ENCODE assay signal across 15 cellular contexts in the genomic region with DNA sequence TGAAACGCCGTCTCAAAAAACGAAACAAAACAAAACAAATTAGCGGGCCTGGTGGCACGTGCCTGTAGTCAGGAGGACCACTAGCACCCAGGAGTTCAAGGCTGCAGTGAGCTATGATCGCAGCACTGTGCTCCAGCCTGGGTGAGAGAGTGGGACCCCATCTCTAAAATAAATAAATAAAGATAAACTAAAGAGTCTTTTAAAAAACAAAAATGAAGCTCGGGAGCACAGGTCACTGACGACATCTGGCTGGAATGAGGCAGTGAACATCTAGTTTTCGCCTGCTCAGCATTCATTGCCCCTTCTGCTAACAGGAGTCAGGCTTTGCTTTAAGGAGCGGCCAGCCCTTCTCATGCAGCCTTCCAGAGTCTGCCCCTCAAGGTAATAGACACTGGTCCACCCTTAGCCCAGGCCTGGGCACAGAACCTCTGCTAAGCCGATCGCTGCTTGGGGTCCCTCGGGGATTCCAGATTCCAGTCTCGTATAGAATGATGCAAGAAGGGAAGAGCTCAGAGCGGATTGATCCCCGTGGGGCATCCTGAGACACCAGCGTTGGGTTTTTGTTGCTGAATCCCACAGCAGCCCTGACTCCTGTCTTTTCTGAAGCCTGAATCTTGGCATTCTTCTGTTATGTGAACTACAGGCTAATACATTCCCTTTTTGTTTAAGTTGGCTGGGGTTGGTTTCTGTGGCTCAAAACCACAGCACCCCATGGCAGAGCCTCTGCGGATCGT. TPM values are rescaled to one million over a fixed set of nuclear protein-coding genes. Genes with fewer than 3 reads are reported as not detected.
DNase-seq lines count a peak whose midpoint lies in the region; ATAC-seq and TF ChIP-seq lines count a peak whose summit lies in the region.
"Had no signal": no experiment of that assay in that cellular context is flagged by ENCODE, and none has a peak within 500 bp of the region (broad histone marks: within the 10 kb centered on the region; RNA-seq: fewer than 3 reads in every experiment).

No MANE protein-coding gene starts in this region.

- H3K27ac Mint-ChIP-seq in osteocyte (ENCODE audit: unreplicated experiment), result peak overlapping the region; percentile 100
- H3K27ac Mint-ChIP-seq: natural killer cell; stimulated activated naive CD8-positive, alpha-beta T cell treated with anti-CD3 and anti-CD28 coated beads, Interleukin-15, amount 100 ng/mL, for 72 hours had no signal

- peak; percentile 84 for DNase-seq in AG09309 (ENCODE audit: low read depth)
- DNase-seq in MM.1S, result no peak
- no peak for DNase-seq in coronary artery (ENCODE audit: low spot score)
- peak; percentile 91 for DNase-seq in osteocyte (ENCODE audit: extremely low spot score, unreplicated experiment)
- no peak for DNase-seq in GM10248 (ENCODE audit: extremely low spot score)
- DNase-seq in DMS114 treated with DMSO at 0.1 percent for 48 hours (lab: John Stamatoyannopoulos, UW; ENCODE audit: unreplicated experiment), result no peak
- DNase-seq in anterior cingulate cortex (lab: John Stamatoyannopoulos, UW), result no peak
- DNase-seq: activated CD4-positive, alpha-beta T cell treated with anti-CD3 and anti-CD28 coated beads for 4 hours; activated gamma-delta T cell treated with Interleukin-2 at 50 U/mL for 16 hours; CD4-positive, alpha-beta memory T cell; natural killer cell; NCI-H510A treated with DMSO at 0.1 percent for 48 hours; SIG-M5; stimulated activated naive CD8-positive, alpha-beta T cell treated with anti-CD3 and anti-CD28 coated beads, Interleukin-15, amount 100 ng/mL, for 72 hours had no signal

- no peaks in the 10 kb centered on the region for H3K9me3 ChIP-seq in MM.1S (replicated peaks; ENCODE audit: insufficient read depth, low read length)

- no peaks in the 10 kb centered on the region for H3K36me3 Mint-ChIP-seq in osteocyte (ENCODE audit: unreplicated experiment)
- H3K36me3 Mint-ChIP-seq: CD4-positive, alpha-beta memory T cell; natural killer cell had no signal

- CTCF ChIA-PET in GM10248 (lab: Yijun Ruan, JAX), result interaction anchor here (0.9 to 1.3 kb wide), 3 partner anchors 8 to 124 kb away, joined by 3 to 4 read pairs (median 3); no protein-coding TSS in a partner anchor

- ATAC-seq in GM19455 (IDR thresholded peaks at IDR 0.05; ENCODE audit: unreplicated experiment), result no peak
- ATAC-seq: natural killer cell; stimulated activated naive CD8-positive, alpha-beta T cell treated with anti-CD3 and anti-CD28 coated beads, Interleukin-15, amount 100 ng/mL, for 72 hours had no signal

- H3K36me3 ChIP-seq in MM.1S (replicated peaks; ENCODE audit: insufficient read depth, low read length), result no peaks in the 10 kb centered on the region

- POLR2A ChIA-PET in GM10248 (lab: Yijun Ruan, JAX), result no interaction called here

- no peak overlapping the region for H2AFZ ChIP-seq in MM.1S (ENCODE audit: low read length)

- no peaks in the 10 kb centered on the region for H3K9me2 ChIP-seq in MM.1S (replicated peaks; ENCODE audit: insufficient read depth, low read length)

- H4K20me1 ChIP-seq in MM.1S (ENCODE audit: insufficient read depth, low read length), result no peaks in the 10 kb centered on the region

- H3K4me3 ChIP-seq in AG09309 (ENCODE audit: control insufficient read depth, low read depth, low read length), result no peak overlapping the region; the same call in 1 of the 2 replicates
- no peak overlapping the region for H3K4me3 ChIP-seq in MM.1S (ENCODE audit: low read length)
- peak overlapping the region; percentile 45 for H3K4me3 ChIP-seq in coronary artery

- no peaks in the 10 kb centered on the region for H3K79me2 ChIP-seq in MM.1S (ENCODE audit: low read length)

- peaks cover 56% of the 10 kb centered on the region for H3K4me1 Mint-ChIP-seq in osteocyte (ENCODE audit: unreplicated experiment)
- H3K4me1 Mint-ChIP-seq: CD4-positive, alpha-beta memory T cell; natural killer cell had no signal

- no peaks in the 10 kb centered on the region for H3K4me1 ChIP-seq in MM.1S (ENCODE audit: low read length)

- H3K27me3 Mint-ChIP-seq in osteocyte (ENCODE audit: unreplicated experiment), result no peaks in the 10 kb centered on the region
- H3K27me3 Mint-ChIP-seq: stimulated activated naive CD8-positive, alpha-beta T cell treated with anti-CD3 and anti-CD28 coated beads, Interleukin-15, amount 100 ng/mL, for 72 hours had no signal

- H3F3A ChIP-seq in MM.1S (ENCODE audit: insufficient read depth, low read length), result no peaks in the 10 kb centered on the region

- peak overlapping the region; percentile 25; the same call in 1 of the 2 replicates for H3K4me2 ChIP-seq in MM.1S (ENCODE audit: low read depth, low read length)

- H3K27ac ChIP-seq in MM.1S (ENCODE audit: low read length) (no peak overlapping the region), coronary artery (peak overlapping the region; percentile 78 to 93)

- no peaks in the 10 kb centered on the region for H3K9me3 Mint-ChIP-seq in osteocyte (ENCODE audit: unreplicated experiment)
- H3K9me3 Mint-ChIP-seq: natural killer cell had no signal

- no peaks in the 10 kb centered on the region for H3K27me3 ChIP-seq in MM.1S (replicated peaks; ENCODE audit: insufficient read depth, low read length)

- no peak for TF ChIP-seq CTCF in AG09309 (IDR thresholded peaks at IDR 0.05; ENCODE audit: control insufficient read depth, insufficient read depth, low read depth, low read length, missing control alignments)
- TF ChIP-seq CTCF in MM.1S (IDR thresholded peaks at IDR 0.05; ENCODE audit: low read length), result no peak
- no peak for TF ChIP-seq CTCF in coronary artery (IDR thresholded peaks at IDR 0.05)
- TF ChIP-seq CTCF in osteocyte (IDR thresholded peaks at IDR 0.05), result no peak
- TF ChIP-seq CTCF in GM10248 (IDR thresholded peaks at IDR 0.05; ENCODE audit: control extremely low read depth, extremely low read depth, low read depth, missing control alignments), result no peak

- H3K4me3 Mint-ChIP-seq in osteocyte (ENCODE audit: unreplicated experiment), result peak overlapping the region; percentile 60
- H3K4me3 Mint-ChIP-seq: CD4-positive, alpha-beta memory T cell; natural killer cell; stimulated activated naive CD8-positive, alpha-beta T cell treated with anti-CD3 and anti-CD28 coated beads, Interleukin-15, amount 100 ng/mL, for 72 hours had no signal

- no peak overlapping the region for H3K9ac ChIP-seq in MM.1S (ENCODE audit: low read length)

RNA-seq across cellular contexts. Expression of gene FOXK1, which starts 14.2 kb away (rescaled TPM):
- total RNA-seq in osteocyte, result 56.2 and 63.1 TPM in 2 replicates

Comparison
In these comparisons a context has a peak if more than half of its experiments do, and no peak if none do; other contexts are left out.
1. DNase-seq: peak in AG09309 (single experiment) and osteocyte (single experiment); none in MM.1S (single experiment), coronary artery (single experiment), GM10248 (single experiment), DMS114 treated with DMSO at 0.1 percent for 48 hours (single experiment) and anterior cingulate cortex (0 of 58).